ENCODE assay signal across 9 cellular contexts in the genomic region with DNA sequence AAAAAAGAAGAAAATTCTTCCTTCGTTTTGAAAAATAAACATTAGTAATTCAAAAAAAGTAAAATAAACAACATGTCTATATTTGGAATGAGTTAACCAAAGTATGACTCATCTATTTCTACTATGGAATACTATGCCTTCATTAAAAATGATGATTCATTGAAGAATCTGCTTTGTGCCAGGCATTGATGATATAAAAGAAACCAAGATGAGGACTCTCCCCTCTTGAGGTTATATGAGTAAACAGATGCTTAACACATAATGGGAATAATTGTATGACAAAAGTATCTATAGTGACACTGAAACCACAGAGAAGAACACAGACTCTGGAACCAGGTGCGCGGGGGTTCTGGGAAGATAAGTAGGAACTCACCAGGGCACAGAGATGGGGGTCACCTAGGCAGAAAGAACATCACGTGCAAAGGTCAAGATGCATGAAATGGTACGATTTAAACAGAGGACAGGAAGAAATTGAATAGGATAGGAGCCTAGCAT. TPM values are rescaled to one million over a fixed set of nuclear protein-coding genes. Genes with fewer than 3 reads are reported as not detected.
DNase-seq lines count a peak whose midpoint lies in the region; ATAC-seq and TF ChIP-seq lines count a peak whose summit lies in the region.
"Had no signal": no experiment of that assay in that cellular context is flagged by ENCODE, and none has a peak within 500 bp of the region (broad histone marks: within the 10 kb centered on the region; RNA-seq: fewer than 3 reads in every experiment).

No MANE protein-coding gene starts in this region.

- H3K9me3 Mint-ChIP-seq in Caco-2 (ENCODE audit: unreplicated experiment) (no peaks in the 10 kb centered on the region), natural killer cell (no peaks in the 10 kb centered on the region)
- peaks cover 0 to 2% (median 0%) of the 10 kb centered on the region in 11 donors for H3K9me3 Mint-ChIP-seq in naive thymus-derived CD4-positive, alpha-beta T cell
- H3K9me3 Mint-ChIP-seq: activated T-cell treated with anti-CD3 and anti-CD28 coated beads, Interleukin-2, amount 50 U/mL, for 24 hours had no signal

- DNase-seq in Caco-2 (no peak), NCI-H1105 treated with DMSO at 0.1 percent for 48 hours (lab: John Stamatoyannopoulos, UW) (peak; percentile 69), adipocyte (ENCODE audit: low read depth) (peak; percentile 86), kidney glomerular epithelial cell (lab: John Stamatoyannopoulos, UW) (peak; percentile 49), stomach (no peak), natural killer cell (no peak), ureter (ENCODE audit: low spot score) (no peak)
- DNase-seq in naive thymus-derived CD4-positive, alpha-beta T cell = no peak
- DNase-seq: activated T-cell treated with anti-CD3 and anti-CD28 coated beads, Interleukin-2, amount 50 U/mL, for 24 hours had no signal

- no peak for TF ChIP-seq POLR2A in stomach (IDR thresholded peaks at IDR 0.05)

- H3K4me1 ChIP-seq in Caco-2 = peaks cover 35% of the 10 kb centered on the region
- peaks cover 5% of the 10 kb centered on the region for H3K4me1 ChIP-seq in adipocyte (ENCODE audit: control insufficient read depth, insufficient read depth, low read length)
- H3K4me1 ChIP-seq in stomach = peaks cover 0 to 14% (median 6%) of the 10 kb centered on the region in 4 donors
- H3K4me1 ChIP-seq in naive thymus-derived CD4-positive, alpha-beta T cell (ENCODE audit: control insufficient read depth in 2 of 2, insufficient read depth in 2 of 2, low read length in 2 of 2) = no peaks in the 10 kb centered on the region

- intact Hi-C loops in Caco-2 (cut with micrococcal nuclease; ENCODE audit: unreplicated experiment) = no loop called here
- intact Hi-C loops in stomach (cut with DNase I; ENCODE audit: low total_unique reads) = no loop called here
- intact Hi-C loops in naive thymus-derived CD4-positive, alpha-beta T cell (cut with micrococcal nuclease) = no loop called here
- intact Hi-C loops in natural killer cell (cut with micrococcal nuclease) = no loop called here

- H3K4me3 Mint-ChIP-seq in Caco-2 (ENCODE audit: unreplicated experiment) (no peak overlapping the region), natural killer cell (no peak overlapping the region)
- no peak overlapping the region for H3K4me3 Mint-ChIP-seq in naive thymus-derived CD4-positive, alpha-beta T cell
- H3K4me3 Mint-ChIP-seq: activated T-cell treated with anti-CD3 and anti-CD28 coated beads, Interleukin-2, amount 50 U/mL, for 24 hours had no signal

- no peak for TF ChIP-seq EP300 in stomach (IDR thresholded peaks at IDR 0.05)

- TF ChIP-seq CTCF in Caco-2 (IDR thresholded peaks at IDR 0.05; ENCODE audit: insufficient read depth in 1 of 2, low read depth in 1 of 2, low read length in 1 of 2, severe bottlenecking in 1 of 2, unreplicated experiment in 1 of 2) (no peak), stomach (IDR thresholded peaks at IDR 0.05) (no peak), natural killer cell (IDR thresholded peaks at IDR 0.05) (no peak)

- ATAC-seq in naive thymus-derived CD4-positive, alpha-beta T cell = no peak
- no peak for ATAC-seq in natural killer cell

- WGBS in stomach, 5 donors = 70 to 81% (median 73%) methylated on average over 5 of the region's 5 CpGs

- peak overlapping the region in 1 of 5 donors; percentile 8 for H3K27ac ChIP-seq in stomach
- H3K27ac ChIP-seq in naive thymus-derived CD4-positive, alpha-beta T cell (ENCODE audit: low read depth, low read length) = no peak overlapping the region

- H3K4me3 ChIP-seq in Caco-2 (ENCODE audit: low read depth, low read length) = no peak overlapping the region
- H3K4me3 ChIP-seq in adipocyte (ENCODE audit: low read length) = no peak overlapping the region
- H3K4me3 ChIP-seq in stomach = no peak overlapping the region
- H3K4me3 ChIP-seq in naive thymus-derived CD4-positive, alpha-beta T cell (ENCODE audit: low read length) = no peak overlapping the region

- no peaks in the 10 kb centered on the region for H3K36me3 ChIP-seq in Caco-2 (ENCODE audit: control insufficient read depth, insufficient read depth, low read length)
- no peaks in the 10 kb centered on the region for H3K36me3 ChIP-seq in adipocyte (ENCODE audit: control insufficient read depth, insufficient read depth, low read length, severe bottlenecking)
- H3K36me3 ChIP-seq in stomach = no peaks in the 10 kb centered on the region
- H3K36me3 ChIP-seq in naive thymus-derived CD4-positive, alpha-beta T cell (ENCODE audit: control insufficient read depth in 2 of 3, insufficient read depth in 3 of 3, low read length in 3 of 3) = no peaks in the 10 kb centered on the region

- POLR2A ChIA-PET in Caco-2 (lab: Charles Lee) = interaction anchor here (1.2 kb wide), 1 partner anchor 19 kb away, joined by 3 read pairs; a partner anchor contains a TSS
- POLR2A ChIA-PET in naive thymus-derived CD4-positive, alpha-beta T cell (lab: Charles Lee) = no interaction called here

- CTCF ChIA-PET in Caco-2 (lab: Charles Lee) = no interaction called here
- CTCF ChIA-PET in naive thymus-derived CD4-positive, alpha-beta T cell (lab: Charles Lee) = no interaction called here

- H3K9ac ChIP-seq in adipocyte (ENCODE audit: low read length) = no peak overlapping the region

- H3K27me3 Mint-ChIP-seq in Caco-2 (ENCODE audit: insufficient read depth, unreplicated experiment) (no peaks in the 10 kb centered on the region), natural killer cell (ENCODE audit: low read depth in 2 of 2) (peaks cover 0 to 3% of the 10 kb centered on the region in 2 donors)
- peaks cover 0 to 5% (median 3%) of the 10 kb centered on the region in 5 donors for H3K27me3 Mint-ChIP-seq in naive thymus-derived CD4-positive, alpha-beta T cell

- H3K36me3 Mint-ChIP-seq in Caco-2 (ENCODE audit: insufficient read depth, unreplicated experiment) (peaks cover 6% of the 10 kb centered on the region), natural killer cell (no peaks in the 10 kb centered on the region)
- H3K36me3 Mint-ChIP-seq in naive thymus-derived CD4-positive, alpha-beta T cell = no peaks in the 10 kb centered on the region

- peak overlapping the region; percentile 48 for H3K27ac Mint-ChIP-seq in Caco-2 (ENCODE audit: unreplicated experiment)
- no peak overlapping the region for H3K27ac Mint-ChIP-seq in naive thymus-derived CD4-positive, alpha-beta T cell
- no peak overlapping the region for H3K27ac Mint-ChIP-seq in natural killer cell
- H3K27ac Mint-ChIP-seq: activated T-cell treated with anti-CD3 and anti-CD28 coated beads, Interleukin-2, amount 50 U/mL, for 24 hours had no signal

- BruUV-seq in Caco-2 (replicated peaks; lab: Mats Ljungman, UMichigan) = no TSS peak

- H3K9me3 ChIP-seq in Caco-2 (no peaks in the 10 kb centered on the region), adipocyte (ENCODE audit: control insufficient read depth, low read length) (no peaks in the 10 kb centered on the region), stomach (no peaks in the 10 kb centered on the region)
- H3K9me3 ChIP-seq in naive thymus-derived CD4-positive, alpha-beta T cell (ENCODE audit: control insufficient read depth in 2 of 3, low read length in 3 of 3) = no peaks in the 10 kb centered on the region

- H3K4me1 Mint-ChIP-seq in Caco-2 (ENCODE audit: low read depth, unreplicated experiment) = peaks cover 34% of the 10 kb centered on the region
- H3K4me1 Mint-ChIP-seq in naive thymus-derived CD4-positive, alpha-beta T cell = no peaks in the 10 kb centered on the region
- H3K4me1 Mint-ChIP-seq in natural killer cell = no peaks in the 10 kb centered on the region

- H3K27me3 ChIP-seq in Caco-2 (replicated peaks; ENCODE audit: control insufficient read depth, insufficient read depth, low read length) (no peaks in the 10 kb centered on the region), adipocyte (replicated peaks; ENCODE audit: control insufficient read depth, insufficient read depth, low read length) (no peaks in the 10 kb centered on the region), stomach (no peaks in the 10 kb centered on the region)
- H3K27me3 ChIP-seq in naive thymus-derived CD4-positive, alpha-beta T cell (ENCODE audit: control insufficient read depth in 2 of 2, insufficient read depth in 2 of 2, low read length in 2 of 2) = no peaks in the 10 kb centered on the region

RNA-seq across cellular contexts. Expression of a gene that starts 18.8 kb away (rescaled TPM):
- total RNA-seq in Caco-2 (2022) (116 and 126 TPM in 2 replicates), stomach (1,000 to 10,000 TPM in 1 of 5 donors, 100 to 1,000 TPM in 4; 174 to 1,083 (median 289) TPM), natural killer cell (1 to 10 TPM; 1.0 to 3.0 (median 2.0) TPM), ureter (1,345 TPM)
- polyA plus RNA-seq in stomach = 100 to 1,000 TPM; 146 to 253 (median 242) TPM
- 1 to 10 TPM in 3 of 5 experiments, under 1 TPM in 2; 0.19 to 2.8 (median 2.0) TPM for total RNA-seq in naive thymus-derived CD4-positive, alpha-beta T cell
- polyA plus RNA-seq in naive thymus-derived CD4-positive, alpha-beta T cell = under 1 TPM in 1 of 2 donors, not detected in 1; 0.29 TPM

RNA-seq across cellular contexts. Expression of a gene that starts 46.8 kb away (rescaled TPM):
- 75.9 and 83.0 TPM in 2 replicates for total RNA-seq in Caco-2 (2022)
- 100 to 1,000 TPM in 3 of 5 donors, 10 to 100 TPM in 2; 23.3 to 900 (median 102) TPM for total RNA-seq in stomach
- polyA plus RNA-seq in stomach = 10 to 100 TPM; 31.6 to 38.6 (median 37.6) TPM
- 10 to 100 TPM; 19.4 to 43.4 (median 26.8) TPM for total RNA-seq in naive thymus-derived CD4-positive, alpha-beta T cell
- polyA plus RNA-seq in naive thymus-derived CD4-positive, alpha-beta T cell = 10 to 100 TPM; 23.1 to 30.2 TPM
- 10 to 100 TPM; 46.1 to 50.2 (median 47.9) TPM for total RNA-seq in natural killer cell
- 57.1 TPM for total RNA-seq in ureter

Comparison
In these comparisons a context has a peak if more than half of its experiments do, and no peak if none do; other contexts are left out.
1. DNase-seq: peak in NCI-H1105 treated with DMSO at 0.1 percent for 48 hours (single experiment), adipocyte (single experiment) and kidney glomerular epithelial cell (single experiment); none in Caco-2 (0 of 2), stomach (single experiment), naive thymus-derived CD4-positive, alpha-beta T cell (0 of 9), natural killer cell (single experiment) and ureter (single experiment).
2. RNA of a gene that starts 18.8 kb away (total RNA-seq): 1,345 TPM in ureter (single experiment), 174 to 1,083 TPM in stomach and 116 to 126 TPM in Caco-2; 0.19 to 2.8 TPM in naive thymus-derived CD4-positive, alpha-beta T cell and 1.0 to 3.0 TPM in natural killer cell; every median in the first group is over 10 times any median in the second.